Comparison of ENCODE assay signal across 10 cellular contexts in the genomic region with DNA sequence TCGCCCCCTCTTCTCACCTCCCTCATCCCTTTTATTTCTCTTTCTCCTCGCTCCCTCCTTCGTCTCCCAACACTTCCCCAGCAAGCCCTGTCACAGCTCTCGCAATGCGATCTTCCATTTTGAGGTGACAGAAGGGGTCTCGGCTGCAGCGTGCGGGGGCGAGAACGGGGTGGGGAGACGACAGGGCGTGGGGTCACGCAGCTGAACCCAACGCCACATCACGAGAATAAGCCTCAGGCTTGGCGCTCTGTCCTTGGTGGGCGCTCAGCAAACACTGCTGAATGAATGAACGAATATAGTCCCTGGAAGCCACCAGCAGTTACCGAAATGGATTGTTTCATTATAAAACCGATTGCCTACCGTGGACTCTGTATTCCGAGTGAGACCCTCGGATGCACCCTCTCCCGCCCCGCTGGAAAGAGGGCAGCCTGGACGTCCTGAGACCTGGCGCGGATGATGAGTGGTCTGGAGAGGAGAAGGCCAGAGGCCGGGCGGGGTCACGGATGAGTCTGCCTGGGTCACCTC. TPM values are rescaled to one million over a fixed set of nuclear protein-coding genes. Genes with fewer than 3 reads are reported as not detected.
A peak's percentile ranks its signal among the peaks of the same experiment; 100 is the strongest.
DNase-seq lines count a peak whose midpoint lies in the region; ATAC-seq and TF ChIP-seq lines count a peak whose summit lies in the region.
"Had no signal": no experiment of that assay in that cellular context is flagged by ENCODE, and none has a peak within 500 bp of the region (broad histone marks: within the 10 kb centered on the region; RNA-seq: fewer than 3 reads in every experiment).

No MANE protein-coding gene starts in this region.

- H3K36me3 Mint-ChIP-seq in T-helper 1 cell treated with Interleukin-12 subunit alpha and Interleukin-12 subunit beta and Interleukin-4 antibody, amounts not matched to agents 30 μg/mL and 1 μg/mL, for 36 hours (ENCODE audit: low read depth): peaks cover 26% of the 10 kb centered on the region
- peaks cover 2% of the 10 kb centered on the region for H3K36me3 Mint-ChIP-seq in activated T-cell treated with anti-CD3 and anti-CD28 coated beads, Interleukin-2, amount 50 U/mL, for 4 hours (ENCODE audit: insufficient read depth)

- H3K9me3 ChIP-seq in iPS DF 6.9 (ENCODE audit: control insufficient read depth, insufficient read depth, low read length) (no peaks in the 10 kb centered on the region), spleen (peaks cover 0 to 59% (median 3%) of the 10 kb centered on the region in 8 donors)

- in situ Hi-C loops in KBM-7 (cut with MboI; ENCODE audit: low pct_unique_long_range_greater_than_20kb, low sequenced_read_pairs): no loop called here

- peaks cover 4% of the 10 kb centered on the region; the same call in 1 of the 2 replicates for H3K4me1 ChIP-seq in iPS DF 6.9 (ENCODE audit: control insufficient read depth, insufficient read depth, low read length)
- peaks cover 28 to 94% (median 77%) of the 10 kb centered on the region in 6 donors for H3K4me1 ChIP-seq in spleen

- intact Hi-C loops in spleen (cut with DNase I; ENCODE audit: low total_unique reads): no loop called here

- H3K4me1 Mint-ChIP-seq in T-helper 1 cell treated with Interleukin-12 subunit alpha and Interleukin-12 subunit beta and Interleukin-4 antibody, amounts not matched to agents 30 μg/mL and 1 μg/mL, for 36 hours (ENCODE audit: low read depth): peaks cover 44% of the 10 kb centered on the region
- H3K4me1 Mint-ChIP-seq in activated T-cell treated with anti-CD3 and anti-CD28 coated beads, Interleukin-2, amount 50 U/mL, for 4 hours (ENCODE audit: low read depth): peaks cover 55% of the 10 kb centered on the region

- peak overlapping the region; percentile 82 for H3K27ac Mint-ChIP-seq in T-helper 1 cell treated with Interleukin-12 subunit alpha and Interleukin-12 subunit beta and Interleukin-4 antibody, amounts not matched to agents 30 μg/mL and 1 μg/mL, for 36 hours

- DNase-seq in T-helper 1 cell (no peak), iPS DF 6.9 (ENCODE audit: low read depth, low spot score) (no peak), spleen (no peak), KBM-7 (no peak), erythroblast (lab: John Stamatoyannopoulos, UW) (no peak), NK-92 (lab: John Stamatoyannopoulos, UW; ENCODE audit: unreplicated experiment) (no peak)
- DNase-seq in activated T-cell treated with anti-CD3 and anti-CD28 coated beads, Interleukin-2, amount 50 U/mL, for 4 hours: no peak
- DNase-seq: 8988T had no signal

- no peak for TF ChIP-seq POLR2A in spleen (IDR thresholded peaks at IDR 0.05)
- no peak for TF ChIP-seq POLR2A in erythroblast (IDR thresholded peaks at IDR 0.05; ENCODE audit: low read length)

- H3K36me3 ChIP-seq in iPS DF 6.9 (ENCODE audit: control insufficient read depth, insufficient read depth, low read length) (no peaks in the 10 kb centered on the region), spleen (peaks cover 0 to 6% (median 0%) of the 10 kb centered on the region in 6 donors)

- no CpG with 5 or more reads among the region's 31 CpGs for WGBS in iPS DF 6.9 (ENCODE audit: insufficient coverage, insufficient read length)
- WGBS in spleen, 5 donors: 8 to 15% (median 13%) methylated on average over 17 to 31 of the region's 31 CpGs

- no peak for ATAC-seq in activated T-cell treated with anti-CD3 and anti-CD28 coated beads, Interleukin-2, amount 50 U/mL, for 4 hours

- H3K4me3 Mint-ChIP-seq in T-helper 1 cell treated with Interleukin-12 subunit alpha and Interleukin-12 subunit beta and Interleukin-4 antibody, amounts not matched to agents 30 μg/mL and 1 μg/mL, for 36 hours: peak overlapping the region; percentile 71
- peak overlapping the region; percentile 66 for H3K4me3 Mint-ChIP-seq in activated T-cell treated with anti-CD3 and anti-CD28 coated beads, Interleukin-2, amount 50 U/mL, for 4 hours

- peaks cover 11% of the 10 kb centered on the region for H3K9me3 Mint-ChIP-seq in T-helper 1 cell treated with Interleukin-12 subunit alpha and Interleukin-12 subunit beta and Interleukin-4 antibody, amounts not matched to agents 30 μg/mL and 1 μg/mL, for 36 hours
- H3K9me3 Mint-ChIP-seq in activated T-cell treated with anti-CD3 and anti-CD28 coated beads, Interleukin-2, amount 50 U/mL, for 4 hours: peaks cover 8% of the 10 kb centered on the region

- peaks cover 91% of the 10 kb centered on the region for H3K27me3 Mint-ChIP-seq in T-helper 1 cell treated with Interleukin-12 subunit alpha and Interleukin-12 subunit beta and Interleukin-4 antibody, amounts not matched to agents 30 μg/mL and 1 μg/mL, for 36 hours (ENCODE audit: low read depth)
- peaks cover 91% of the 10 kb centered on the region for H3K27me3 Mint-ChIP-seq in activated T-cell treated with anti-CD3 and anti-CD28 coated beads, Interleukin-2, amount 50 U/mL, for 4 hours (ENCODE audit: low read depth)

- peaks cover 78% of the 10 kb centered on the region for H3K27me3 ChIP-seq in iPS DF 6.9 (ENCODE audit: control insufficient read depth, insufficient read depth, low read length)
- H3K27me3 ChIP-seq in spleen (replicated peaks in 1 of 7): peaks cover 29 to 100% (median 99%) of the 10 kb centered on the region in 7 donors

- H3K4me3 ChIP-seq in iPS DF 6.9 (ENCODE audit: low read length) (peak overlapping the region; percentile 24; the same call in 1 of the 2 replicates), spleen (peak overlapping the region; percentile 30 to 70 (median 48))

- no peak overlapping the region for H3K27ac ChIP-seq in iPS DF 6.9 (ENCODE audit: low read length)
- peak overlapping the region in 5 of 8 donors; percentile 78 to 85 (median 82) for H3K27ac ChIP-seq in spleen

- no peak for TF ChIP-seq CTCF in spleen (IDR thresholded peaks at IDR 0.05 in 8 of 11, conservative IDR thresholded peaks at IDR 0.05 in 3 of 11)

RNA-seq across cellular contexts. Expression of a gene that starts 3.9 kb away (rescaled TPM):
- under 1 TPM in 2 of 3 donors, not detected in 1; 0.15 to 0.22 TPM for total RNA-seq in activated T-cell treated with anti-CD3 and anti-CD28 coated beads, Interleukin-2, amount 50 U/mL, for 4 hours
- total RNA-seq in spleen: 10 to 100 TPM; 15.4 to 28.5 (median 21.2) TPM
- polyA plus RNA-seq in spleen: 10 to 100 TPM in 1 of 3 donors, 1 to 10 TPM in 2; 6.9 to 16.2 (median 8.7) TPM
- total RNA-seq: fibroblast of lung had no signal

Comparison
In these comparisons a context has a peak if more than half of its experiments do, and no peak if none do; other contexts are left out.
1. RNA of a gene that starts 3.9 kb away (total RNA-seq): 15.4 to 28.5 TPM in spleen; 0.15 to 0.22 TPM in activated T-cell treated with anti-CD3 and anti-CD28 coated beads, Interleukin-2, amount 50 U/mL, for 4 hours; every median in the first group is over 10 times any median in the second.